ENCODE assay signal across 6 cellular contexts in the genomic region with DNA sequence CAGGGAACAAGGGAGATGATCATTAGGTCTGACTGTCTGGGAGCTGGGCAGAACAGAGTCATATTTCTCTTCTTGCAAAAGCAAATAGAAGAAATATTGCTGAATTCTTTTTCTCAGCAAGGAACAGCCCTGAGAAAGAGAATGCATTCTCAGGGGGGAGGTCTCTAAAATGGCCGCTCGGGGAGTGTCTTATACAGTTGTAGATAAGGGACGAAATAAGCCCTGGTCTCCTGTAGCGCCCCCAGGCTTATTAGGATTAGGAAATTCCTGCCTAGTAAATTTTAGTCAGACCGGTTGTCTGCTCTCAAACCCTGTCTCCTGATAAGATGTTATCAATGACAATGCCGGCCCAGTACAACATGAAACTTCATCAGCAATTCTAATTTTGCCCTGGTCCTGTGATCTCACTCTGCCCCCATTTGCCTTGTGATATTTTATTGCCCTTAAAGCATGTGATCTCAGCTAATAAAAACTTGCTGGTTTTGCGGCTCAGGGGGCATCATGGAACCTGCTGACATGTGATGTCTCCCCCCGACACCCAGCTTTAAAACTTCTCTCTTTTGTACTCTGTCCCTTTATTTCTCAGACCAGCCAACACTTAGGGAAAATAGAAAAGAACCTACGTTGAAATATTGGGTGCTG. TPM values are rescaled to one million over a fixed set of nuclear protein-coding genes. Genes with fewer than 3 reads are reported as not detected.
A peak's percentile ranks its signal among the peaks of the same experiment; 100 is the strongest.
DNase-seq lines count a peak whose midpoint lies in the region; ATAC-seq, FAIRE-seq and TF ChIP-seq lines count a peak whose summit lies in the region.
"Not testable (repeated sequence)": the region's sequence is repeated elsewhere in the genome, so short reads cannot be mapped to it uniquely, and the experiment has no call there.

No MANE protein-coding gene starts in this region.

- not testable (repeated sequence) for BruUV-seq in GM12878 (replicated peaks; lab: Mats Ljungman, UMichigan)

- H3K27ac Mint-ChIP-seq in natural killer cell, result not testable (repeated sequence)

- peaks cover 15% of the 10 kb centered on the region for H3K79me2 ChIP-seq in GM12878 (ENCODE audit: control insufficient read depth, insufficient read depth, low read length)

- peak overlapping the region; percentile 50 for H3K27ac ChIP-seq in HEK293 (ENCODE audit: extremely low read depth, low read depth, low read length)
- H3K27ac ChIP-seq in GM12878 (ENCODE audit: control insufficient read depth, insufficient read depth), result not testable (repeated sequence)

- TF ChIP-seq CTCF in HEK293 (tag by site-specific recombination; IDR thresholded peaks at IDR 0.05); GM12878 (IDR thresholded peaks at IDR 0.05 in 2 of 3, conservative IDR thresholded peaks at IDR 0.05 in 1 of 3; ENCODE audit: control insufficient read depth in 2 of 3, extremely low read depth in 1 of 3, insufficient read depth in 1 of 3, low read depth in 3 of 3, low read length in 3 of 3); natural killer cell (IDR thresholded peaks at IDR 0.05): not testable (repeated sequence)

- H3K4me3 ChIP-seq in HEK293 (ENCODE audit: low read depth, low read length); GM12878: not testable (repeated sequence)

- H2AFZ ChIP-seq in GM12878 (ENCODE audit: control insufficient read depth, low read depth, low read length), result not testable (repeated sequence)

- not testable (repeated sequence) for TF ChIP-seq EP300 in GM12878 (IDR thresholded peaks at IDR 0.05; ENCODE audit: borderline replicate concordance in 1 of 2, control insufficient read depth in 1 of 2, low read depth in 2 of 2, low read length in 2 of 2)

- SMC1A ChIA-PET in GM12878 (lab: Charles Lee; ENCODE audit: uncharacterized antibody, unreplicated experiment), result not testable (repeated sequence)

- not testable (repeated sequence) for H3K27me3 Mint-ChIP-seq in natural killer cell (ENCODE audit: low read depth in 2 of 2)

- peaks cover 28% of the 10 kb centered on the region for H3K36me3 Mint-ChIP-seq in natural killer cell

- H3K27me3 ChIP-seq in GM12878 (replicated peaks in 1 of 2; ENCODE audit: control insufficient read depth in 2 of 2, insufficient read depth in 2 of 2, low read length in 1 of 2), result not testable (repeated sequence)

- in situ Hi-C loops in GM12878 (cut with MboI), result not testable (repeated sequence)

- DNase-seq in DMS53 (lab: John Stamatoyannopoulos, UW) (peak; percentile 23), T-helper 9 cell (peak; percentile 1), erythroblast (lab: John Stamatoyannopoulos, UW) (peak; percentile 27 to 43), natural killer cell (peak; percentile 17)
- not testable (repeated sequence) for DNase-seq in GM12878 (ENCODE audit: low read depth, low spot score)

- ATAC-seq in GM12878, natural killer cell: not testable (repeated sequence)

- not testable (repeated sequence) for H4K20me1 ChIP-seq in GM12878 (ENCODE audit: control insufficient read depth, insufficient read depth)

- not testable (repeated sequence) for TF ChIP-seq RAD21 in GM12878 (IDR thresholded peaks at IDR 0.05; ENCODE audit: insufficient read depth, low read depth, low read length)

- CTCF ChIA-PET in HEK293 (lab: Yijun Ruan, JAX), result not testable (repeated sequence)
- CTCF ChIA-PET in GM12878 (lab: Yijun Ruan, JAX), result interaction anchor here (1.4 kb wide), 1 partner anchor 7 kb away, joined by 6 read pairs; no protein-coding TSS in a partner anchor

- not testable (repeated sequence) for H3K4me2 ChIP-seq in GM12878 (ENCODE audit: control insufficient read depth, insufficient read depth)

- not testable (repeated sequence) for H3K4me3 Mint-ChIP-seq in natural killer cell

- peaks cover 15 to 18% of the 10 kb centered on the region in 2 donors for H3K9me3 Mint-ChIP-seq in natural killer cell

- not testable (repeated sequence) for FAIRE-seq in GM12878 (lab: Jason Lieb, UNC)

- 98% methylated on average over 9 of the region's 9 CpGs for WGBS in GM12878 (ENCODE audit: insufficient coverage, insufficient replicate concordance, low lambda C conversion rate, missing lambda C conversion rate)

- not testable (repeated sequence) for H3K36me3 ChIP-seq in HEK293 (ENCODE audit: control insufficient read depth in 2 of 2, insufficient read depth in 1 of 2, low read length in 2 of 2)
- H3K36me3 ChIP-seq in GM12878 (ENCODE audit: control insufficient read depth in 2 of 2, insufficient read depth in 2 of 2, low read length in 1 of 2), result peaks cover 0 to 14% of the 10 kb centered on the region in 2 experiments; a peak in 2 of 4 replicates

- H3K9ac ChIP-seq in GM12878 (ENCODE audit: control insufficient read depth, insufficient read depth, low read length), result not testable (repeated sequence)

- not testable (repeated sequence) for H3K9me3 ChIP-seq in HEK293 (ENCODE audit: control insufficient read depth, insufficient read depth, low read depth, low read length)
- H3K9me3 ChIP-seq in GM12878 (replicated peaks; ENCODE audit: control insufficient read depth, insufficient read depth, low read length), result peaks cover 13% of the 10 kb centered on the region

- intact Hi-C loops in GM12878 (cut with micrococcal nuclease; ENCODE audit: unreplicated experiment); natural killer cell (cut with micrococcal nuclease): not testable (repeated sequence)

- H3K4me1 ChIP-seq in HEK293 (ENCODE audit: control insufficient read depth, insufficient read depth, low read length), result peaks cover 31% of the 10 kb centered on the region
- not testable (repeated sequence) for H3K4me1 ChIP-seq in GM12878 (ENCODE audit: control insufficient read depth, insufficient read depth, low read length)

- not testable (repeated sequence) for TF ChIP-seq POLR2A in GM12878 (IDR thresholded peaks at IDR 0.05; ENCODE audit: low read depth, low read length); erythroblast (IDR thresholded peaks at IDR 0.05; ENCODE audit: low read length)

- RAD21 ChIA-PET in GM12878 (lab: Charles Lee; ENCODE audit: unreplicated experiment), result not testable (repeated sequence)

- POLR2A ChIA-PET in HEK293 (lab: Yijun Ruan, JAX); GM12878 (lab: Charles Lee): not testable (repeated sequence)

- peaks cover 43 to 67% of the 10 kb centered on the region in 2 donors for H3K4me1 Mint-ChIP-seq in natural killer cell

TF ChIP-seq in HEK293, 187 proteins besides CTCF, POLR2A, EP300 and RAD21:
- TF ChIP-seq SETDB1 (IDR thresholded peaks at IDR 0.05; ENCODE audit: insufficient read length, low read length) (peak; percentile 93), TCF7L2 (IDR thresholded peaks at IDR 0.05; ENCODE audit: borderline replicate concordance, low read depth, low read length) (peak; percentile 44; the same call in 1 of the 2 replicates)

TF ChIP-seq in GM12878, 131 proteins besides CTCF, POLR2A, EP300 and RAD21:
- TF ChIP-seq, protein P1, sequence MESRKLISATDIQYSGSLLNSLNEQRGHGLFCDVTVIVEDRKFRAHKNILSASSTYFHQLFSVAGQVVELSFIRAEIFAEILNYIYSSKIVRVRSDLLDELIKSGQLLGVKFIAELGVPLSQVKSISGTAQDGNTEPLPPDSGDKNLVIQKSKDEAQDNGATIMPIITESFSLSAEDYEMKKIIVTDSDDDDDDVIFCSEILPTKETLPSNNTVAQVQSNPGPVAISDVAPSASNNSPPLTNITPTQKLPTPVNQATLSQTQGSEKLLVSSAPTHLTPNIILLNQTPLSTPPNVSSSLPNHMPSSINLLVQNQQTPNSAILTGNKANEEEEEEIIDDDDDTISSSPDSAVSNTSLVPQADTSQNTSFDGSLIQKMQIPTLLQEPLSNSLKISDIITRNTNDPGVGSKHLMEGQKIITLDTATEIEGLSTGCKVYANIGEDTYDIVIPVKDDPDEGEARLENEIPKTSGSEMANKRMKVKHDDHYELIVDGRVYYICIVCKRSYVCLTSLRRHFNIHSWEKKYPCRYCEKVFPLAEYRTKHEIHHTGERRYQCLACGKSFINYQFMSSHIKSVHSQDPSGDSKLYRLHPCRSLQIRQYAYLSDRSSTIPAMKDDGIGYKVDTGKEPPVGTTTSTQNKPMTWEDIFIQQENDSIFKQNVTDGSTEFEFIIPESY (IDR thresholded peaks at IDR 0.05), result peak; percentile 79
- 0 out of 2 replicates have a peak, but pooled peaks have one; percentile 68 for TF ChIP-seq CBX5 (IDR thresholded peaks at IDR 0.05; ENCODE audit: low read depth)
TF ChIP-seq in GM12878: peak in this region for 2; not testable (repeated sequence) for 129.

RNA-seq across cellular contexts. Expression of gene MINDY3, which starts 9.8 kb away (rescaled TPM):
- total RNA-seq in GM12878 (2013; cell fraction: nucleolus; rRNA removed), result 78.8 and 81.4 TPM in 2 replicates
- total RNA-seq in GM12878 (2014; rRNA removed), result 14.6 and 14.8 TPM in 2 replicates
- 22.9 and 23.6 TPM in 2 replicates for total RNA-seq in GM12878 (2014; rRNA removed; fragmentation: Illumina TruSeq; extraction: Trizol)
- total RNA-seq in GM12878 (2021), result 13.9 and 14.6 TPM in 2 replicates
- 4.5 TPM for polyA plus RNA-seq in GM12878 (2011; ENCODE audit: low read depth)
- 20.5 and 28.2 TPM in 2 replicates for polyA plus RNA-seq in GM12878 (2011; rRNA removed)
- 5.6 and 6.1 TPM in 2 replicates for polyA plus RNA-seq in GM12878 (2011; cell fraction: cytosol; rRNA removed)
- polyA plus RNA-seq in GM12878 (2011; cell fraction: nucleus; rRNA removed), result 35.5 and 40.2 TPM in 2 replicates
- 11.0 and 11.4 TPM in 2 replicates for polyA plus RNA-seq in GM12878 (2012)
- 19.3 and 22.1 TPM in 2 replicates for polyA plus RNA-seq in GM12878 (2014; fragmentation: Illumina TruSeq; extraction: Trizol)
- 10 to 100 TPM; 12.0 to 15.4 TPM for polyA plus RNA-seq in GM12878 (2014; fragmentation: Nextera tagmentation; extraction: Ambion mirVana)
- 10.3 and 13.7 TPM in 2 replicates for polyA plus RNA-seq in GM12878 (2014; rRNA removed)
- polyA plus RNA-seq in GM12878 (2016; fragmentation: Nextera tagmentation; extraction: Ambion mirVana), result 10 to 100 TPM; 16.1 to 17.9 TPM
- polyA minus RNA-seq in GM12878 (2011; rRNA and poly(A)+ RNA removed), result 10.8 and 12.8 TPM in 2 replicates
- polyA minus RNA-seq in GM12878 (2011; cell fraction: cytosol; rRNA and poly(A)+ RNA removed), result 2.9 and 7.0 TPM in 2 replicates
- 33.9 and 41.4 TPM in 2 replicates for polyA minus RNA-seq in GM12878 (2011; cell fraction: nucleus; rRNA and poly(A)+ RNA removed)
- 10 to 100 TPM; 48.8 to 57.3 (median 53.3) TPM for total RNA-seq in natural killer cell
